8 cellular contexts compared by ENCODE assay signal in the genomic region with DNA sequence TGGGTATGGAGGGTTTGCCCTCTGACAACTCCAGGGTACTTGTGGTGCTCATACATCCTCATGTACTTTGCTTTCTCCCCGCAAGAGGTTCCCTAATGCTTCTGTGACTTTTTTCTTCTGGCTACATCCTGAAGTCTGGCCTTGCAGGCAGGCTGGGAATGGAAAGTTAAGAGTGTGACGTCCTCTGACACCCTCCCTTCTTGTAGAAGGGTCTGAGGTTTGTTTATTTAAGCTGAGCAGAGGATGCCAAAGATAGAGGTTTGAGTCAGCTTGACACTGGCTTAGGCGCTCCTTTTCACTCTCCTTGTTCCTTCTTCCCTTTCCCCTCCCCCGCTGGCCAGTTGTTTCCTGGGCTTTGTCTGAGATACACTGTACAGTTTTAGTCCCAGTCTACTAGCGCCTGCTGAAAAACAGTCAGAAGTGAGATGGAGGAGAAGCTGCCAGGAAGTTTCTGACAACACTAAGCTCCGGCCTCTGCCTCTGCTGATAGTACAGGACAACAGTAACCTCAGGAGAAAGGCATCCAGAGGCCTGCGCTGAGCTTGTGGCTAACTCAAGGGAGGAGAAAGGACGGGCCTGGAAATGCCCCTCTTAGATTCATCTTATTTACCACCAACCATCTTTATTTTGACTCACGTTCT. TPM values are rescaled to one million over a fixed set of nuclear protein-coding genes. Genes with fewer than 3 reads are reported as not detected.
DNase-seq lines count a peak whose midpoint lies in the region; ATAC-seq and TF ChIP-seq lines count a peak whose summit lies in the region.

MACF1 (plus strand) TSS at position 255 of the 641 bp plus-strand sequence; CDS start at position 583, 328 bp downstream.

- no peak for DNase-seq in NT2/D1 (ENCODE audit: low read depth, low spot score)
- peak; percentile 62 for DNase-seq in foreskin melanocyte
- peak; percentile 30 for DNase-seq in neural crest cell (ENCODE audit: low read depth, low spot score)
- no peak for DNase-seq in NCI-H526 (lab: John Stamatoyannopoulos, UW)
- no peak for DNase-seq in NCI-H82 treated with DMSO at 0.1 percent for 48 hours (lab: John Stamatoyannopoulos, UW; ENCODE audit: unreplicated experiment)

- no peaks in the 10 kb centered on the region for H3K27me3 ChIP-seq in NT2/D1 (ENCODE audit: insufficient read depth, insufficient read length)

- H3K4me3 ChIP-seq in NT2/D1 (ENCODE audit: insufficient read length, low read depth), result peak within 1 kb of the TSS; percentile 3

- peak; percentile 32 for ATAC-seq in GM18907 (IDR thresholded peaks at IDR 0.05; ENCODE audit: unreplicated experiment)
- no peak for ATAC-seq in GM19328 (IDR thresholded peaks at IDR 0.05; ENCODE audit: unreplicated experiment)

- H3K27me3 Mint-ChIP-seq in activated naive CD4-positive, alpha-beta T cell treated with anti-CD3 and anti-CD28 coated beads, Interleukin-2, amount 50 U/mL, for 24 hours, result no peaks in the 10 kb centered on the region
- H3K27me3 Mint-ChIP-seq in neural crest cell (ENCODE audit: low read depth), result no peaks in the 10 kb centered on the region

- no peaks in the 10 kb centered on the region for H3K36me3 ChIP-seq in NT2/D1 (ENCODE audit: insufficient read depth, insufficient read length, low read length)

- peaks cover 8% of the 10 kb centered on the region for H3K4me1 ChIP-seq in NT2/D1 (ENCODE audit: insufficient read depth, insufficient read length)

- H3K27ac Mint-ChIP-seq in activated naive CD4-positive, alpha-beta T cell treated with anti-CD3 and anti-CD28 coated beads, Interleukin-2, amount 50 U/mL, for 24 hours, result peak within 1 kb of the TSS; percentile 100
- peak within 1 kb of the TSS; percentile 45 for H3K27ac Mint-ChIP-seq in neural crest cell (ENCODE audit: unreplicated experiment)

- TF ChIP-seq CTCF in neural crest cell (conservative IDR thresholded peaks at IDR 0.05), result peak; percentile 25

- H3K4me3 Mint-ChIP-seq in activated naive CD4-positive, alpha-beta T cell treated with anti-CD3 and anti-CD28 coated beads, Interleukin-2, amount 50 U/mL, for 24 hours, result peak within 1 kb of the TSS; percentile 94
- peak within 1 kb of the TSS; percentile 68 for H3K4me3 Mint-ChIP-seq in neural crest cell

- no peaks in the 10 kb centered on the region for H3K9me3 ChIP-seq in NT2/D1 (ENCODE audit: insufficient read depth, low read length)

- no peaks in the 10 kb centered on the region for H3K9me3 Mint-ChIP-seq in activated naive CD4-positive, alpha-beta T cell treated with anti-CD3 and anti-CD28 coated beads, Interleukin-2, amount 50 U/mL, for 24 hours
- no peaks in the 10 kb centered on the region for H3K9me3 Mint-ChIP-seq in neural crest cell

- peaks cover 72% of the 10 kb centered on the region for H3K4me1 Mint-ChIP-seq in activated naive CD4-positive, alpha-beta T cell treated with anti-CD3 and anti-CD28 coated beads, Interleukin-2, amount 50 U/mL, for 24 hours
- peaks cover 33% of the 10 kb centered on the region for H3K4me1 Mint-ChIP-seq in neural crest cell

- H3K9ac ChIP-seq in NT2/D1 (ENCODE audit: insufficient read length, low read depth), result peak within 1 kb of the TSS; percentile 53

- peaks cover 6% of the 10 kb centered on the region for H3K36me3 Mint-ChIP-seq in activated naive CD4-positive, alpha-beta T cell treated with anti-CD3 and anti-CD28 coated beads, Interleukin-2, amount 50 U/mL, for 24 hours
- H3K36me3 Mint-ChIP-seq in neural crest cell (ENCODE audit: low read depth), result no peaks in the 10 kb centered on the region

RNA-seq across cellular contexts. Expression of gene MACF1, which starts in this region (rescaled TPM):
- total RNA-seq in neural crest cell, result 185 and 197 TPM in 2 replicates

Comparison
In these comparisons a context has a peak if more than half of its experiments do, and no peak if none do; other contexts are left out.
1. DNase-seq: peak in foreskin melanocyte (single experiment) and neural crest cell (single experiment); none in NT2/D1 (single experiment), NCI-H526 (0 of 2) and NCI-H82 treated with DMSO at 0.1 percent for 48 hours (single experiment).